In the genomic region with DNA sequence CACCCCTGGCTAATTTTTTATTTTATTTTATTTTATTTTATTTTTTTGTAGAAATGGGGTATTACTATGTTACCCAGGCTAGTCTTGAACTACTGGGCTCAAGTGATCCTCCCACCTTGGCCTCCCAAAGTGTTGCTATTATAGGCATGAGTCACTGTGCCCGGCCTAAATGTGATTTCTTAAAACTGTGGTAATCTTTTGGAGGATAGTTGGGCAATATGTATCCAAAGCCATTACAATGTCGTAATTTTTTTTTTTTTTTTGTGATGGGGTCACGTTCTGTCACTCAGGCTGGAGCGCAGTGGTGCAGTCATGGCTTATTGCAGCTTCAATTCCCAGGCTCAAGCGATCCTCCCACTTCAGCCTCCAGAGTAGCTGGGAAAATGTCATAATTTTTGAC, we compare ENCODE assay signal across 23 cellular contexts. TPM values are rescaled to one million over a fixed set of nuclear protein-coding genes. Genes with fewer than 3 reads are reported as not detected.
DNase-seq lines count a peak whose midpoint lies in the region; ATAC-seq and TF ChIP-seq lines count a peak whose summit lies in the region.
"Had no signal": no experiment of that assay in that cellular context is flagged by ENCODE, and none has a peak within 500 bp of the region (broad histone marks: within the 10 kb centered on the region; RNA-seq: fewer than 3 reads in every experiment).

No MANE protein-coding gene starts in this region.

- H3K4me2 ChIP-seq in neural progenitor cell = no peak overlapping the region
- H3K4me2 ChIP-seq: BLaER1 had no signal

- H3K9ac ChIP-seq in neural progenitor cell = no peak overlapping the region
- H3K9ac ChIP-seq: BLaER1, parathyroid adenoma had no signal

- peak; percentile 55 for DNase-seq in right atrium auricular region (ENCODE audit: low spot score)
- DNase-seq in cardiac septum (ENCODE audit: low spot score) = no peak
- peak; percentile 53 for DNase-seq in OCI-M1 (lab: John Stamatoyannopoulos, UW)
- peak; percentile 45 for DNase-seq in fibroblast of peridontal ligament (ENCODE audit: extremely low read depth)
- DNase-seq in neural progenitor cell (ENCODE audit: low spot score) = no peak
- no peak for DNase-seq in stimulated activated CD4-positive, alpha-beta T cell treated with anti-CD3 and anti-CD28 coated beads, Interleukin-2, amount 100 ng/mL, for 24 hours
- DNase-seq in AG08396 (ENCODE audit: low spot score) = no peak
- DNase-seq: activated naive CD8-positive, alpha-beta T cell treated with anti-CD3 and anti-CD28 coated beads, Interleukin-2, amount 50 U/mL, for 24 hours; dermis blood vessel endothelial cell; NCI-H1417 treated with DMSO at 0.1 percent for 48 hours; NCI-H748 treated with DMSO at 0.1 percent for 48 hours; stimulated activated naive CD8-positive, alpha-beta T cell treated with anti-CD3 and anti-CD28 coated beads, Interleukin-15, amount 100 ng/mL, for 72 hours; upper lobe of left lung had no signal

- H3K4me1 ChIP-seq in right atrium auricular region = peaks cover 0 to 3% of the 10 kb centered on the region in 2 donors
- peaks cover 14% of the 10 kb centered on the region for H3K4me1 ChIP-seq in neural progenitor cell
- H3K4me1 ChIP-seq: parathyroid adenoma had no signal

- no peaks in the 10 kb centered on the region for H3K36me3 Mint-ChIP-seq in neural progenitor cell
- H3K36me3 Mint-ChIP-seq: IgD-negative memory B cell; natural killer cell treated with Interleukin-12 subunit alpha and Interleukin-12 subunit beta and Interleukin-15 and Interleukin-18, amount 100 ng/mL, for 72 hours had no signal

- ATAC-seq in GM21423 (IDR thresholded peaks at IDR 0.05; ENCODE audit: unreplicated experiment) = no peak
- ATAC-seq: activated CD4-positive, CD25-positive, alpha-beta regulatory T cell treated with anti-CD3 and anti-CD28 coated beads, Interleukin-2, amount 50 U/mL, for 24 hours; activated naive CD8-positive, alpha-beta T cell treated with anti-CD3 and anti-CD28 coated beads, Interleukin-2, amount 50 U/mL, for 24 hours; activated T-helper 17 cell treated with anti-CD3 and anti-CD28 coated beads, Interleukin-2, amount 50 U/mL, for 72 hours; natural killer cell treated with Interleukin-12 subunit alpha and Interleukin-12 subunit beta and Interleukin-15 and Interleukin-18, amount 100 ng/mL, for 72 hours; Panc1; stimulated activated naive CD8-positive, alpha-beta T cell treated with anti-CD3 and anti-CD28 coated beads, Interleukin-15, amount 100 ng/mL, for 72 hours had no signal

- no peaks in the 10 kb centered on the region for H3K36me3 ChIP-seq in right atrium auricular region
- no peaks in the 10 kb centered on the region for H3K36me3 ChIP-seq in neural progenitor cell
- H3K36me3 ChIP-seq: BLaER1, breast epithelium, upper lobe of left lung had no signal

- H3K4me1 Mint-ChIP-seq in neural progenitor cell = peaks cover 8% of the 10 kb centered on the region
- H3K4me1 Mint-ChIP-seq: activated naive CD8-positive, alpha-beta T cell treated with anti-CD3 and anti-CD28 coated beads, Interleukin-2, amount 50 U/mL, for 24 hours; activated T-helper 17 cell treated with anti-CD3 and anti-CD28 coated beads, Interleukin-2, amount 50 U/mL, for 72 hours had no signal

- H3K4me3 ChIP-seq in right atrium auricular region (no peak overlapping the region), neural progenitor cell (no peak overlapping the region)
- H3K4me3 ChIP-seq: BLaER1, breast epithelium, upper lobe of left lung had no signal

- H3K4me3 Mint-ChIP-seq in neural progenitor cell = no peak overlapping the region
- H3K4me3 Mint-ChIP-seq: activated naive CD8-positive, alpha-beta T cell treated with anti-CD3 and anti-CD28 coated beads, Interleukin-2, amount 50 U/mL, for 24 hours; activated T-helper 17 cell treated with anti-CD3 and anti-CD28 coated beads, Interleukin-2, amount 50 U/mL, for 72 hours; IgD-negative memory B cell; natural killer cell treated with Interleukin-12 subunit alpha and Interleukin-12 subunit beta and Interleukin-15 and Interleukin-18, amount 100 ng/mL, for 72 hours; stimulated activated naive CD8-positive, alpha-beta T cell treated with anti-CD3 and anti-CD28 coated beads, Interleukin-15, amount 100 ng/mL, for 72 hours had no signal

- no peak overlapping the region for H3K27ac Mint-ChIP-seq in neural progenitor cell
- H3K27ac Mint-ChIP-seq: activated naive CD8-positive, alpha-beta T cell treated with anti-CD3 and anti-CD28 coated beads, Interleukin-2, amount 50 U/mL, for 24 hours; activated T-helper 17 cell treated with anti-CD3 and anti-CD28 coated beads, Interleukin-2, amount 50 U/mL, for 72 hours; IgD-negative memory B cell; natural killer cell treated with Interleukin-12 subunit alpha and Interleukin-12 subunit beta and Interleukin-15 and Interleukin-18, amount 100 ng/mL, for 72 hours; stimulated activated naive CD8-positive, alpha-beta T cell treated with anti-CD3 and anti-CD28 coated beads, Interleukin-15, amount 100 ng/mL, for 72 hours had no signal

- no peaks in the 10 kb centered on the region for H4K20me1 ChIP-seq in neural progenitor cell (ENCODE audit: low read depth)
- H4K20me1 ChIP-seq: BLaER1 had no signal

- H3K27me3 ChIP-seq in right atrium auricular region (no peaks in the 10 kb centered on the region), neural progenitor cell (no peaks in the 10 kb centered on the region)
- H3K27me3 ChIP-seq: BLaER1, breast epithelium, upper lobe of left lung had no signal

- intact Hi-C loops in cardiac septum (cut with DNase I) = no loop called here

- no peaks in the 10 kb centered on the region for H3K27me3 Mint-ChIP-seq in neural progenitor cell (ENCODE audit: insufficient read depth, low read depth)
- H3K27me3 Mint-ChIP-seq: IgD-negative memory B cell had no signal

- H3K9me3 Mint-ChIP-seq in neural progenitor cell = no peaks in the 10 kb centered on the region
- H3K9me3 Mint-ChIP-seq: activated naive CD8-positive, alpha-beta T cell treated with anti-CD3 and anti-CD28 coated beads, Interleukin-2, amount 50 U/mL, for 24 hours; activated T-helper 17 cell treated with anti-CD3 and anti-CD28 coated beads, Interleukin-2, amount 50 U/mL, for 72 hours; IgD-negative memory B cell; natural killer cell treated with Interleukin-12 subunit alpha and Interleukin-12 subunit beta and Interleukin-15 and Interleukin-18, amount 100 ng/mL, for 72 hours; stimulated activated naive CD8-positive, alpha-beta T cell treated with anti-CD3 and anti-CD28 coated beads, Interleukin-15, amount 100 ng/mL, for 72 hours had no signal

- H3K27ac ChIP-seq in right atrium auricular region (no peak overlapping the region), neural progenitor cell (no peak overlapping the region)
- H3K27ac ChIP-seq: BLaER1, breast epithelium, parathyroid adenoma, upper lobe of left lung had no signal

- no peak for TF ChIP-seq CTCF in right atrium auricular region (IDR thresholded peaks at IDR 0.05)
- no peak for TF ChIP-seq CTCF in neural progenitor cell (IDR thresholded peaks at IDR 0.05)

- H2AFZ ChIP-seq in neural progenitor cell (replicated peaks) = no peak overlapping the region
- H2AFZ ChIP-seq: parathyroid adenoma had no signal

- H3F3A ChIP-seq in neural progenitor cell (ENCODE audit: low read depth) = peaks cover 14% of the 10 kb centered on the region

- H3K79me2 ChIP-seq in neural progenitor cell (ENCODE audit: low read depth) = no peaks in the 10 kb centered on the region
- H3K79me2 ChIP-seq: parathyroid adenoma had no signal

- no peaks in the 10 kb centered on the region for H3K9me3 ChIP-seq in right atrium auricular region
- no peaks in the 10 kb centered on the region for H3K9me3 ChIP-seq in neural progenitor cell (ENCODE audit: low read depth)
- H3K9me3 ChIP-seq: BLaER1, breast epithelium, upper lobe of left lung had no signal

RNA-seq across cellular contexts. Expression of a gene that starts 14.2 kb away (rescaled TPM):
- not detected for total RNA-seq in right atrium auricular region
- total RNA-seq in cardiac septum = not detected
- 0.25 TPM in 1 of 2 replicates, not detected in the other for total RNA-seq in neural progenitor cell (ENCODE audit: low replicate concordance)
- total RNA-seq: A172, breast epithelium, dermis blood vessel endothelial cell, upper lobe of left lung had no signal

RNA-seq across cellular contexts. Expression of a gene that starts 39.9 kb away (rescaled TPM):
- total RNA-seq in right atrium auricular region (10 to 100 TPM; 26.6 to 33.5 TPM), cardiac septum (29.8 TPM), neural progenitor cell (ENCODE audit: low replicate concordance) (31.9 and 33.8 TPM in 2 replicates)

RNA-seq across cellular contexts. Expression of a gene that starts 52.8 kb away (rescaled TPM):
- total RNA-seq in right atrium auricular region = 10 to 100 TPM in 1 of 2 donors, 1 to 10 TPM in 1; 9.0 to 12.0 TPM
- 19.7 TPM for total RNA-seq in cardiac septum
- total RNA-seq in neural progenitor cell (ENCODE audit: low replicate concordance) = 13.7 and 19.5 TPM in 2 replicates

Comparison
In these comparisons a context has a peak if more than half of its experiments do, and no peak if none do; other contexts are left out.
1. DNase-seq: peak in right atrium auricular region (single experiment), OCI-M1 (single experiment) and fibroblast of peridontal ligament (single experiment); none in cardiac septum (single experiment), neural progenitor cell (single experiment), stimulated activated CD4-positive, alpha-beta T cell treated with anti-CD3 and anti-CD28 coated beads, Interleukin-2, amount 100 ng/mL, for 24 hours (0 of 2) and AG08396 (single experiment).